In genomic region chr20:39049684-39050554, GRCh38 we compare ENCODE assay signal across 1 cellular context.
TF ChIP-seq lines count a peak whose summit lies in the region.

No MANE protein-coding gene starts in this region.

TF ChIP-seq in GM23338, 12 proteins besides CTCF, POLR2A, EP300 and RAD21 (continued from another document):
- TF ChIP-seq REST (IDR thresholded peaks at IDR 0.05; ENCODE audit: unreplicated experiment): no peak
